ENCODE assay signal across 8 cellular contexts in the genomic region with DNA sequence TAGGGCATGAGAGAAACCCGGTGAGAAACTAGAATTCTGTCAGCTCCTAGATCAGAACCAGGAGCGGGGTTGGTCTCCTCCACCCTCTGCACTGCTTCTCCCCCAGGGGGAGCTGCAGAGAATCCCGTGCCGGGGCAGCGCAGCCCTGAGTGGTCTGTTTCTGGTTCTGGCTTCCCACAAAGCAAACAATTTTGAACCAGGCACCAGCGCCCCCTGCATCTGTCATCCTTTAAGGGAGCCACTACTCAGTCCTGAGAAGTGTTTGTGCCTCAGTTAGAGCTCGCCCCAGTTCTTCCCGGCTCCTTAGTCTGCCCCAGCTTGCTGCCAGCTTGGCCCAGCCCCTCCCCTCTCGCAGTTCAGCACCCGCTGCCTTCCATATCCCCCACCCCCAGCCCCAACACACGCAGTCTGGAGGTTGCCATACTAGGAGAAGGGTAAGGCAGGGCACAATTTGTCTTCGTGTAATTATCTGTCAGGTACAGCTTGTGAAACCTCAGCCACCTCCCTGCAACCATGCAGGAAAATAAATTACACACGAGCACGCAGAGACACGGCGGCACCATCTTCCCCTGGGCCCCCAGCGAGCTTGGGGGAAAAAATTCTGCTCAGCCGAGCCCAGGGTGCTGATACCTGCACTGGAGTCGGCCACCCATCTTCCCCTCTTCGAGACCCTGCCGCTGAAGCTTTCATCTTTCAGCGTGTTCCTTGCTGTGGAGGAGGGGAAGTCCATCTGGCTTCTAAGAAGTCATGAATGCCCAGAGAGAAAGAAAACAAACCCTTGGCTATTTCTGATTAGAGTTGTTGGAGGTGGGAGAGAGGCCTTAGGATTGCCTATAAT.
DNase-seq lines count a peak whose midpoint lies in the region; ATAC-seq and TF ChIP-seq lines count a peak whose summit lies in the region.

No MANE protein-coding gene starts in this region.

- H3K4me3 Mint-ChIP-seq in HFFc6 (peak overlapping the region; percentile 76), T-cell (peak overlapping the region; percentile 53 to 68 (median 57))

- H3K27me3 Mint-ChIP-seq in HFFc6 (ENCODE audit: insufficient read depth) (peaks cover 32% of the 10 kb centered on the region), T-cell (peaks cover 50 to 72% of the 10 kb centered on the region in 2 donors)

- TF ChIP-seq CTCF in HFFc6 (IDR thresholded peaks at IDR 0.05) (peak; percentile 76), breast epithelium (IDR thresholded peaks at IDR 0.05) (peak in 2 of 3 donors; percentile 14 to 29)

- intact Hi-C loops in breast epithelium (cut with DNase I; ENCODE audit: low total_unique reads): loop anchor here (10.0 kb wide), 1 partner anchor 123 kb away; a partner anchor contains a TSS

- POLR2A ChIA-PET in T-cell (lab: Charles Lee): no interaction called here

- H3K4me2 ChIP-seq in BLaER1: peak overlapping the region; percentile 30

- DNase-seq in HFFc6 (peak; percentile 50), T-cell (peak in 30 of 34 experiments; percentile 4 to 65 (median 33)), breast epithelium (ENCODE audit: low spot score in 2 of 2) (no peak), kidney tubule cell (ENCODE audit: low spot score) (peak; percentile 40), NCI-H1048 (lab: John Stamatoyannopoulos, UW) (no peak)
- peak; percentile 20 for DNase-seq in stimulated activated CD8-positive, alpha-beta memory T cell treated with anti-CD3 and anti-CD28 coated beads, Interleukin-12 subunit alpha, Interleukin-12 subunit beta, amount 100 ng/mL, for 1 hour (ENCODE audit: low read depth)

- CTCF ChIA-PET in T-cell (lab: Charles Lee): interaction anchor here (0.6 to 1.2 kb wide), 6 partner anchors 10 to 147 kb away, joined by 3 to 8 read pairs (median 5); a partner anchor contains a TSS

- ATAC-seq in T-cell (replicated peaks in 1 of 4): peak; percentile 69 to 79 (median 73)
- ATAC-seq in GM21717 (IDR thresholded peaks at IDR 0.05; ENCODE audit: unreplicated experiment): no peak

- H3K36me3 ChIP-seq in BLaER1 (no peaks in the 10 kb centered on the region), breast epithelium (no peaks in the 10 kb centered on the region)

- no peaks in the 10 kb centered on the region for H3K27me3 ChIP-seq in BLaER1
- H3K27me3 ChIP-seq in breast epithelium: peaks cover 0 to 12% of the 10 kb centered on the region in 2 donors

- H3K4me1 ChIP-seq in BLaER1 (peaks cover 35% of the 10 kb centered on the region), breast epithelium (no peaks in the 10 kb centered on the region)

- no peak overlapping the region for H3K9ac ChIP-seq in BLaER1

- H3K36me3 Mint-ChIP-seq in HFFc6 (ENCODE audit: low read depth): no peaks in the 10 kb centered on the region
- H3K36me3 Mint-ChIP-seq in T-cell: no peaks in the 10 kb centered on the region

- H3K27ac ChIP-seq in BLaER1 (no peak overlapping the region), breast epithelium (no peak overlapping the region)

- peaks cover 36% of the 10 kb centered on the region for H3K4me1 Mint-ChIP-seq in HFFc6 (ENCODE audit: low read depth)
- peaks cover 17 to 20% (median 18%) of the 10 kb centered on the region in 3 donors for H3K4me1 Mint-ChIP-seq in T-cell

- H3K27ac Mint-ChIP-seq in HFFc6 (no peak overlapping the region), T-cell (no peak overlapping the region)

- H3K9me3 ChIP-seq in BLaER1 (no peaks in the 10 kb centered on the region), breast epithelium (no peaks in the 10 kb centered on the region)

- no peak overlapping the region for H3K4me3 ChIP-seq in BLaER1
- peak overlapping the region in 2 of 3 donors; percentile 23 for H3K4me3 ChIP-seq in breast epithelium

- no peaks in the 10 kb centered on the region for H4K20me1 ChIP-seq in BLaER1

- TF ChIP-seq POLR2A in breast epithelium (IDR thresholded peaks at IDR 0.05): no peak

- H3K9me3 Mint-ChIP-seq in HFFc6 (no peaks in the 10 kb centered on the region), T-cell (no peaks in the 10 kb centered on the region)

Comparison
In these comparisons a context has a peak if more than half of its experiments do, and no peak if none do; other contexts are left out.
1. DNase-seq: peak in HFFc6 (single experiment), T-cell (30 of 34), kidney tubule cell (single experiment) and stimulated activated CD8-positive, alpha-beta memory T cell treated with anti-CD3 and anti-CD28 coated beads, Interleukin-12 subunit alpha, Interleukin-12 subunit beta, amount 100 ng/mL, for 1 hour (single experiment); none in breast epithelium (0 of 2) and NCI-H1048 (single experiment).